Comparison of ENCODE assay signal across 9 cellular contexts in the genomic region with DNA sequence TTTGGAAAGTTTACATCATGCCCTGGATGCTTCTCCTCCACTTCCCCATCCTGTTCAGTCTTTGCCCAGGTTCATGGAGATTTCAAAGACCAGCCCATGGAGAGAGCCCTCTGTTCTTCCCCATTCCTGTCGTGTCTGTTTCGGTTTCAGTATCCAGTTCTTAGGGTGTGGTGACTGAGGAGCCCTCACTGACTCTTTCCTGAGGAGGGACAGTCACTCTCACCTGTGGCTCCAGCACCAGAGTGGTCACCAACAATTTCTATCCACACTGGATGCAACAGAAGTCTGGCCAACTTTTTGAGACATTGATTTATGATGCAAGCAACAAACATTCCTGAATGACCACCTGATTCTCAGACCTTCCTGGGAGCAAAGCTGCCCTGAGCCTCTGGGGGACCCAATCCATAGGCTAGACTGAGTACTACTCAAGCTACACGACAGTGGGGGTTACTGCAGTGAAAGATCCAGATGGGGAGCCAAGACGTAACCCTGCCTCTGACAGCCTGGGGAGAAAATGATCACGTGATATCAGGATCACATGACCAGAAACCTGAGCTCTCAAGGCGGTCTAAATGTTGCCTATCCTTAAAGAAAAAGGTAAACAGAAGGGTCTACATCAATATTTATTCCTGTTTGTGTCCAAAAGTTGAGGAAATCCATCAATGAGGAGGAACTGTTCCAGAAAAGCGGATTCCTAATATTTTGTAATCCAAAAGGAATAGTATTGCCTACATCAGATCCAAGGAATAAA.
DNase-seq lines count a peak whose midpoint lies in the region; ATAC-seq and TF ChIP-seq lines count a peak whose summit lies in the region.
"Had no signal": no experiment of that assay in that cellular context is flagged by ENCODE, and none has a peak within 500 bp of the region (broad histone marks: within the 10 kb centered on the region; RNA-seq: fewer than 3 reads in every experiment).

No MANE protein-coding gene starts in this region.

- peaks cover 59% of the 10 kb centered on the region for H3F3A ChIP-seq in SU-DHL-6 (ENCODE audit: insufficient read depth)

- H3K27me3 ChIP-seq in SU-DHL-6 (ENCODE audit: low read length) = no peaks in the 10 kb centered on the region

- H3K9ac ChIP-seq in SU-DHL-6 (ENCODE audit: low read length) = peak overlapping the region; percentile 64

- H3K27ac ChIP-seq in KOPT-K1 (ENCODE audit: low read depth, low read length, poor library complexity, severe bottlenecking) (peak overlapping the region; percentile 75), SU-DHL-6 (ENCODE audit: low read depth, low read length) (peak overlapping the region; percentile 100)
- H3K27ac ChIP-seq: VCaP had no signal

- peak overlapping the region; percentile 39 for H3K4me3 ChIP-seq in SU-DHL-6 (ENCODE audit: insufficient read depth, low read length, poor library complexity, severe bottlenecking)

- no peaks in the 10 kb centered on the region for H4K20me1 ChIP-seq in SU-DHL-6 (ENCODE audit: low read depth, low read length)

- H3K9me2 ChIP-seq in SU-DHL-6 (replicated peaks; ENCODE audit: insufficient read depth, low read length) = no peaks in the 10 kb centered on the region

- no peak overlapping the region for H2AFZ ChIP-seq in SU-DHL-6 (ENCODE audit: low read depth, low read length, severe bottlenecking)

- H3K9me3 ChIP-seq in KOPT-K1 (ENCODE audit: insufficient read depth, low read length, poor library complexity, severe bottlenecking) (no peaks in the 10 kb centered on the region), SU-DHL-6 (ENCODE audit: insufficient read depth, low read length) (no peaks in the 10 kb centered on the region)

- H3K4me2 ChIP-seq in SU-DHL-6 (ENCODE audit: low read depth, low read length, poor library complexity, severe bottlenecking) = peak overlapping the region; percentile 81

- ATAC-seq in GM21360 (IDR thresholded peaks at IDR 0.05; ENCODE audit: unreplicated experiment) = peak; percentile 17

- H3K79me2 ChIP-seq in SU-DHL-6 (ENCODE audit: insufficient read depth, low read length) = no peaks in the 10 kb centered on the region; the same call in 1 of the 2 replicates

- no peak for TF ChIP-seq CTCF in SU-DHL-6 (IDR thresholded peaks at IDR 0.05; ENCODE audit: insufficient read depth, low read length, poor library complexity, severe bottlenecking)

- DNase-seq in DMS153 (lab: John Stamatoyannopoulos, UW) = peak; percentile 74
- peak; percentile 58 for DNase-seq in iPS DF 4.7 (ENCODE audit: extremely low read depth, low spot score)
- DNase-seq in glomerular visceral epithelial cell (ENCODE audit: extremely low spot score) = no peak
- DNase-seq in nucleus accumbens (lab: John Stamatoyannopoulos, UW) = no peak
- DNase-seq in cerebellar cortex (ENCODE audit: low spot score) = no peak

- H3K36me3 ChIP-seq in KOPT-K1 (ENCODE audit: insufficient read depth, low read length) (no peaks in the 10 kb centered on the region), SU-DHL-6 (ENCODE audit: low read length) (no peaks in the 10 kb centered on the region)

Comparison
In these comparisons a context has a peak if more than half of its experiments do, and no peak if none do; other contexts are left out.
1. DNase-seq: peak in DMS153 (single experiment) and iPS DF 4.7 (single experiment); none in glomerular visceral epithelial cell (single experiment), nucleus accumbens (0 of 56) and cerebellar cortex (single experiment).